Comparison of ENCODE assay signal across 21 cellular contexts in the genomic region with DNA sequence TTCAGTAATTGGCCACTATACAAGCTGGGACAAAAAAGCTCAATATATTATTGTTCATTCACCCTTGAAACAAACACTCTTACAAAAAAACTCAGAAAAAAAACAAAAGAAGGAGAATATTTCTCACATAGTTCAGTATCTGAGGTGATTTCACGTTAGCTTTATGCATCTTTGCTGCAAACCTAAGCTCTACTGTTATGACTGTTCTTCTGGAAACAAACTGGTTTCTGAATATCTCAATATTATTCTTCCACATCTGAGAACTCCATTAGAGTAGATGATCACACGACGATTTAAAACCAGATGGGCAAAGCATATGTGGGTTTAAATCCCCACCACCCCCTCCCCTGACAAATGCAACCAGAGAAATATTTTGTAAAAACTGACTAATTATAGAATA.
DNase-seq lines count a peak whose midpoint lies in the region; ATAC-seq and TF ChIP-seq lines count a peak whose summit lies in the region.
"Had no signal": no experiment of that assay in that cellular context is flagged by ENCODE, and none has a peak within 500 bp of the region (broad histone marks: within the 10 kb centered on the region; RNA-seq: fewer than 3 reads in every experiment).

No MANE protein-coding gene starts in this region.

- no peaks in the 10 kb centered on the region for H3K27me3 Mint-ChIP-seq in Caco-2 (ENCODE audit: insufficient read depth, unreplicated experiment)
- H3K27me3 Mint-ChIP-seq: B cell; CD4-positive, alpha-beta T cell had no signal

- ATAC-seq in GM18858 (IDR thresholded peaks at IDR 0.05; ENCODE audit: unreplicated experiment) (peak; percentile 24), GM19351 (IDR thresholded peaks at IDR 0.05; ENCODE audit: unreplicated experiment) (peak; percentile 54), HG02885 (IDR thresholded peaks at IDR 0.05; ENCODE audit: poor library complexity, unreplicated experiment) (peak; percentile 57), gastrocnemius medialis (no peak)
- ATAC-seq: SK-N-SH treated with all-trans-retinoic acid at 6 μM for 48 hours had no signal

- no TSS peak for BruUV-seq in Caco-2 (replicated peaks; lab: Mats Ljungman, UMichigan)

- no peak overlapping the region for H2AFZ ChIP-seq in OCI-LY3 (ENCODE audit: low read depth, low read length)

- H3K36me3 Mint-ChIP-seq in Caco-2 (ENCODE audit: insufficient read depth, unreplicated experiment) = no peaks in the 10 kb centered on the region

- POLR2A ChIA-PET in Caco-2 (lab: Charles Lee) = no interaction called here

- H3K79me2 ChIP-seq in OCI-LY3 (ENCODE audit: low read length) = no peaks in the 10 kb centered on the region

- in situ Hi-C loops in gastrocnemius medialis (cut with MboI; ENCODE audit: low sequenced_read_pairs in 4 of 4) = no loop called here

- no peaks in the 10 kb centered on the region for H3K4me1 Mint-ChIP-seq in Caco-2 (ENCODE audit: low read depth, unreplicated experiment)

- no peaks in the 10 kb centered on the region for H3K27me3 ChIP-seq in OCI-LY3 (ENCODE audit: low read depth, low read length)
- no peaks in the 10 kb centered on the region; the same call in 1 of the 2 replicates for H3K27me3 ChIP-seq in Caco-2 (replicated peaks; ENCODE audit: control insufficient read depth, insufficient read depth, low read length)
- H3K27me3 ChIP-seq in gastrocnemius medialis = no peaks in the 10 kb centered on the region

- H3K36me3 ChIP-seq in OCI-LY3 (replicated peaks; ENCODE audit: low read depth, low read length) (no peaks in the 10 kb centered on the region), Caco-2 (ENCODE audit: control insufficient read depth, insufficient read depth, low read length) (no peaks in the 10 kb centered on the region), gastrocnemius medialis (no peaks in the 10 kb centered on the region)

- H4K20me1 ChIP-seq in OCI-LY3 (ENCODE audit: insufficient read depth, low read length) = no peaks in the 10 kb centered on the region

- H3K9me3 Mint-ChIP-seq in Caco-2 (ENCODE audit: unreplicated experiment) = no peaks in the 10 kb centered on the region
- H3K9me3 Mint-ChIP-seq: CD4-positive, alpha-beta T cell had no signal

- TF ChIP-seq POLR2A in gastrocnemius medialis (IDR thresholded peaks at IDR 0.05) = no peak

- peak overlapping the region; percentile 29 for H3K4me3 ChIP-seq in OCI-LY3 (ENCODE audit: low read length)
- H3K4me3 ChIP-seq in Caco-2 (ENCODE audit: low read depth, low read length) = no peak overlapping the region
- H3K4me3 ChIP-seq in gastrocnemius medialis = no peak overlapping the region

- CTCF ChIA-PET in Caco-2 (lab: Charles Lee) = no interaction called here

- no peak overlapping the region for H3K27ac Mint-ChIP-seq in Caco-2 (ENCODE audit: unreplicated experiment)
- H3K27ac Mint-ChIP-seq: B cell; CD4-positive, alpha-beta T cell had no signal

- no peak for TF ChIP-seq CTCF in OCI-LY3 (IDR thresholded peaks at IDR 0.05; ENCODE audit: low read depth, low read length)
- no peak for TF ChIP-seq CTCF in Caco-2 (IDR thresholded peaks at IDR 0.05; ENCODE audit: insufficient read depth in 1 of 2, low read depth in 1 of 2, low read length in 1 of 2, severe bottlenecking in 1 of 2, unreplicated experiment in 1 of 2)
- TF ChIP-seq CTCF in gastrocnemius medialis (IDR thresholded peaks at IDR 0.05 in 4 of 5, conservative IDR thresholded peaks at IDR 0.05 in 1 of 5) = no peak

- no peak overlapping the region for H3K4me3 Mint-ChIP-seq in Caco-2 (ENCODE audit: unreplicated experiment)
- H3K4me3 Mint-ChIP-seq: B cell; CD4-positive, alpha-beta T cell had no signal

- peak overlapping the region; percentile 57 for H3K4me2 ChIP-seq in OCI-LY3 (ENCODE audit: low read length)

- H3K27ac ChIP-seq in OCI-LY3 (ENCODE audit: low read length) (peak overlapping the region; percentile 69), gastrocnemius medialis (no peak overlapping the region)

- H3K9ac ChIP-seq in OCI-LY3 (ENCODE audit: low read length) = peak overlapping the region; percentile 26

- intact Hi-C loops in Caco-2 (cut with micrococcal nuclease; ENCODE audit: unreplicated experiment) = no loop called here
- intact Hi-C loops in gastrocnemius medialis (cut with DNase I; ENCODE audit: low total_unique reads) = no loop called here

- DNase-seq in Caco-2 (no peak), H4 (ENCODE audit: low spot score) (no peak), gastrocnemius medialis (no peak), AG08395 (ENCODE audit: low spot score) (no peak)
- DNase-seq: ACHN; Calu3; CD4-positive, alpha-beta T cell; DMS79 treated with DMSO at 0.1 percent for 48 hours; NCI-H1105 treated with DMSO at 0.1 percent for 48 hours; NCI-H1694 treated with DMSO at 0.1 percent for 48 hours; NCI-H345; NCI-H526; NK-92 treated with Interleukin-12 subunit alpha and Interleukin-12 subunit beta, amount 100 ng/mL, for 24 hours; OCI-M1; SHP77 treated with DMSO at 0.1 percent for 48 hours had no signal

- H3K4me1 ChIP-seq in OCI-LY3 (ENCODE audit: low read length) (peaks cover 57% of the 10 kb centered on the region), Caco-2 (no peaks in the 10 kb centered on the region), gastrocnemius medialis (no peaks in the 10 kb centered on the region)

- H3K9me3 ChIP-seq in OCI-LY3 (ENCODE audit: insufficient read depth, low read length) (no peaks in the 10 kb centered on the region), Caco-2 (no peaks in the 10 kb centered on the region), gastrocnemius medialis (no peaks in the 10 kb centered on the region)

Comparison
In these comparisons a context has a peak if more than half of its experiments do, and no peak if none do; other contexts are left out.
1. ATAC-seq: peak in GM18858 (single experiment), GM19351 (single experiment) and HG02885 (single experiment); none in gastrocnemius medialis (0 of 2).